Comparison of ENCODE assay signal across 16 cellular contexts in genomic region chr11:121524233-121524631, GRCh38.
DNase-seq lines count a peak whose midpoint lies in the region; ATAC-seq and TF ChIP-seq lines count a peak whose summit lies in the region.
"Had no signal": no experiment of that assay in that cellular context is flagged by ENCODE, and none has a peak within 500 bp of the region (broad histone marks: within the 10 kb centered on the region; RNA-seq: fewer than 3 reads in every experiment).

No MANE protein-coding gene starts in this region.

- no peak overlapping the region for H3K4ac ChIP-seq in H9 (ENCODE audit: low read depth, low read length)

- H4K91ac ChIP-seq in H9 (ENCODE audit: insufficient read length, low read depth, low read length), result no peak overlapping the region

- H3K56ac ChIP-seq in H9 (ENCODE audit: insufficient read length, low read depth, low read length), result no peak overlapping the region

- no peak overlapping the region for H2BK5ac ChIP-seq in H9 (ENCODE audit: insufficient read length, low read length)

- H3K27ac ChIP-seq in H9 (ENCODE audit: insufficient read length, low read depth, low read length), result no peak overlapping the region
- peak overlapping the region in 58 of 59 donors; percentile 4 to 87 (median 68) for H3K27ac ChIP-seq in dorsolateral prefrontal cortex
- H3K27ac ChIP-seq: epithelial cell of prostate, PC-9, right atrium auricular region had no signal

- no peaks in the 10 kb centered on the region for H3K23me2 ChIP-seq in H9 (ENCODE audit: insufficient read length, low read depth, low read length, poor library complexity, severe bottlenecking)

- H3K36me3 Mint-ChIP-seq in H9 (ENCODE audit: insufficient read depth in 1 of 3, low read depth in 3 of 3), result peaks cover 44 to 71% (median 62%) of the 10 kb centered on the region in 3 experiments

- peak overlapping the region in 2 of 59 donors; percentile 4 to 7 for H3K4me3 ChIP-seq in dorsolateral prefrontal cortex
- H3K4me3 ChIP-seq: PC-9, right atrium auricular region had no signal

- DNase-seq in H9 (no peak), NCI-H2171 (lab: John Stamatoyannopoulos, UW) (peak; percentile 56), dorsolateral prefrontal cortex (peak in 3 of 10 donors; percentile 41 to 49 (median 49)), pons (ENCODE audit: low spot score) (peak; percentile 78), HuH-7 (ENCODE audit: low spot score) (no peak), RKO (ENCODE audit: low spot score) (no peak)
- DNase-seq: activated CD4-positive, alpha-beta T cell treated with anti-CD3 and anti-CD28 coated beads for 36 hours; MM.1S; nephron progenitor cell; PC-9; stimulated activated CD4-positive, alpha-beta T cell treated with anti-CD3 and anti-CD28 coated beads, Interleukin-2, amount 100 ng/mL, for 48 hours had no signal

- peaks cover 3 to 11% of the 10 kb centered on the region in 2 experiments; a peak in 2 of 5 replicates for H3K9me3 Mint-ChIP-seq in H9

- peak overlapping the region in 2 of 3 experiments; percentile 70 to 81; a peak in 2 of 7 replicates for H3K27ac Mint-ChIP-seq in H9
- H3K27ac Mint-ChIP-seq: activated CD4-positive, alpha-beta T cell treated with anti-CD3 and anti-CD28 coated beads for 36 hours; nephron progenitor cell; T-helper 1 cell treated with Interleukin-12 subunit alpha and Interleukin-12 subunit beta and Interleukin-4 antibody, amounts not matched to agents 30 μg/mL and 1 μg/mL, for 36 hours had no signal

- H3K9ac ChIP-seq in H9 (ENCODE audit: extremely low read depth, insufficient read length, low read length), result no peak overlapping the region

- H3K4me3 Mint-ChIP-seq in H9, result no peak overlapping the region
- H3K4me3 Mint-ChIP-seq: activated CD4-positive, alpha-beta T cell treated with anti-CD3 and anti-CD28 coated beads for 36 hours; nephron progenitor cell; T-helper 1 cell treated with Interleukin-12 subunit alpha and Interleukin-12 subunit beta and Interleukin-4 antibody, amounts not matched to agents 30 μg/mL and 1 μg/mL, for 36 hours had no signal

- H3K27me3 ChIP-seq in H9 (ENCODE audit: insufficient read depth, low read length) (no peaks in the 10 kb centered on the region), dorsolateral prefrontal cortex (no peaks in the 10 kb centered on the region)
- H3K27me3 ChIP-seq: right atrium auricular region had no signal

- H3K9me3 ChIP-seq in H9 (ENCODE audit: control insufficient read depth, low read depth, low read length), result no peaks in the 10 kb centered on the region

- no peaks in the 10 kb centered on the region for H3K27me3 Mint-ChIP-seq in H9 (ENCODE audit: low read depth)
- H3K27me3 Mint-ChIP-seq: activated CD4-positive, alpha-beta T cell treated with anti-CD3 and anti-CD28 coated beads for 36 hours had no signal

- H3K14ac ChIP-seq in H9 (ENCODE audit: insufficient read depth, low read length), result no peak overlapping the region

- TF ChIP-seq CTCF in H9 (conservative IDR thresholded peaks at IDR 0.05) (no peak), dorsolateral prefrontal cortex (IDR thresholded peaks at IDR 0.05 in 54 of 56, conservative IDR thresholded peaks at IDR 0.05 in 2 of 56; ENCODE audit: low read depth in 1 of 56, partially characterized antibody in 56 of 56) (no peak)

- no peak for ATAC-seq in HG03571 (IDR thresholded peaks at IDR 0.05; ENCODE audit: unreplicated experiment)
- no peak for ATAC-seq in HG03457 (IDR thresholded peaks at IDR 0.05; ENCODE audit: unreplicated experiment)
- ATAC-seq: activated CD4-positive, alpha-beta T cell treated with anti-CD3 and anti-CD28 coated beads for 36 hours had no signal

- H2AK5ac ChIP-seq in H9 (ENCODE audit: insufficient read length, low read length), result no peak overlapping the region

- intact Hi-C loops in dorsolateral prefrontal cortex (cut with DNase I), result loop anchor here in 1 of 2 donors (5.0 kb wide), 1 partner anchor 72 kb away; the partner anchor contains the start of genes SORL1 and SORL1-AS1

- H2BK12ac ChIP-seq in H9 (ENCODE audit: insufficient read length, low read depth, low read length), result no peak overlapping the region

- H3K4me1 ChIP-seq in H9 (ENCODE audit: insufficient read depth, low read length), result no peaks in the 10 kb centered on the region

- no peak overlapping the region for H2BK20ac ChIP-seq in H9 (ENCODE audit: low read depth, low read length, poor library complexity, severe bottlenecking)

- H4K20me1 ChIP-seq in H9 (ENCODE audit: control insufficient read depth, insufficient read depth, insufficient read length), result no peaks in the 10 kb centered on the region

- no peak overlapping the region for H2BK120ac ChIP-seq in H9 (ENCODE audit: low read depth, low read length, poor library complexity, severe bottlenecking)

- H3K79me2 ChIP-seq in H9 (ENCODE audit: insufficient read depth, low read length), result 0 out of 2 replicates have a peak, but pooled peaks cover 2% of the 10 kb centered on the region

- no peak overlapping the region for H2BK15ac ChIP-seq in H9 (ENCODE audit: low read depth, low read length)

- H4K8ac ChIP-seq in H9 (replicated peaks; ENCODE audit: insufficient read length, low read depth, low read length), result no peak overlapping the region

- no peak overlapping the region for H4K5ac ChIP-seq in H9 (ENCODE audit: insufficient read length, low read depth, low read length)

- no peaks in the 10 kb centered on the region for H3K79me1 ChIP-seq in H9 (ENCODE audit: insufficient read depth, low read depth, low read length, poor library complexity, severe bottlenecking)

- H3T11ph ChIP-seq in H9 (ENCODE audit: low read length), result no peak overlapping the region

- H3K4me1 Mint-ChIP-seq in H9, result no peaks in the 10 kb centered on the region; a peak in 1 of 4 replicates

- H3K23ac ChIP-seq in H9 (ENCODE audit: insufficient read length, low read depth, low read length), result no peak overlapping the region

- no peak overlapping the region for H2AFZ ChIP-seq in H9 (ENCODE audit: low read length)
- H2AFZ ChIP-seq: PC-9 had no signal

- no CpG with 5 or more reads among the region's 4 CpGs for whole genome bisulfite sequencing in H9 (ENCODE audit: extremely low coverage, insufficient read length, low lambda C conversion rate)

- H3K18ac ChIP-seq in H9 (ENCODE audit: insufficient read length, low read depth, low read length), result no peak overlapping the region

- no peak overlapping the region for H3K4me2 ChIP-seq in H9 (ENCODE audit: insufficient read depth, insufficient read length, low read length)
- H3K4me2 ChIP-seq: PC-9 had no signal

Comparison
In these comparisons a context has a peak if more than half of its experiments do, and no peak if none do; other contexts are left out.
1. DNase-seq: peak in NCI-H2171 (single experiment) and pons (single experiment); none in H9 (single experiment), HuH-7 (single experiment) and RKO (single experiment).